In the genomic region with DNA sequence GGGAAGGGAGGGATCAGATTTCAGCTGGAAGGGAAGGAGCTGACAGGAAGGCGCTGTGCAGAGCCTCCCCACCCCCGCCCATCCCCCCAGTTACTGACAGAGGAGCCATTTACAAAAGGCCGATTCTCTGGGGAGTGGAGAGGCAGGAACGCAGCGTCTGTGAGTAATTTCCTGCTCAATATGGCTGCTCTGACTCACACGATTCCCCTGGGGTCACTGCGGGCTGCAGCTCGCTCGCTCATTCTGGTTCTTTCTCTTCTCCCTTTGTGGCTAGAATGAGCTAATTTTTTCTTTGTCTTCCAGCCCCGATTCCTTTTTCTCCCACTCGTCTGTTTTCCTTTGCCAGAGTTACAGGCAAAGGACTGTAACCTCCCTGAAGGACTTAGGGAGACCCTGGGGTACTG, we compare ENCODE assay signal across 8 cellular contexts. TPM values are rescaled to one million over a fixed set of nuclear protein-coding genes. Genes with fewer than 3 reads are reported as not detected.
DNase-seq lines count a peak whose midpoint lies in the region; ATAC-seq and TF ChIP-seq lines count a peak whose summit lies in the region.

No MANE protein-coding gene starts in this region.

- H3F3A ChIP-seq in DOHH2 (ENCODE audit: control insufficient read depth, insufficient read depth) = peaks cover 14% of the 10 kb centered on the region
- H3F3A ChIP-seq in MM.1S (ENCODE audit: insufficient read depth, low read length) = peaks cover 11% of the 10 kb centered on the region

- H4K20me1 ChIP-seq in DOHH2 (ENCODE audit: control insufficient read depth, insufficient read depth, low read depth, low read length) = no peaks in the 10 kb centered on the region
- no peaks in the 10 kb centered on the region for H4K20me1 ChIP-seq in MM.1S (ENCODE audit: insufficient read depth, low read length)

- peak; percentile 60 to 84 for TF ChIP-seq POLR2A in thyroid gland (IDR thresholded peaks at IDR 0.05)

- H3K36me3 ChIP-seq in DOHH2 (ENCODE audit: control insufficient read depth, low read length) (peaks cover 45% of the 10 kb centered on the region), H7 (replicated peaks; ENCODE audit: control insufficient read depth, insufficient read depth, low read length) (peaks cover 15% of the 10 kb centered on the region), MM.1S (replicated peaks; ENCODE audit: insufficient read depth, low read length) (no peaks in the 10 kb centered on the region), thyroid gland (peaks cover 20 to 24% of the 10 kb centered on the region in 2 donors)

- no peaks in the 10 kb centered on the region for H3K9me2 ChIP-seq in DOHH2 (replicated peaks; ENCODE audit: control insufficient read depth, low read length)
- no peaks in the 10 kb centered on the region for H3K9me2 ChIP-seq in MM.1S (replicated peaks; ENCODE audit: insufficient read depth, low read length)

- 1% methylated on average over 11 of the region's 11 CpGs for WGBS in thyroid gland, 2 donors

- no peaks in the 10 kb centered on the region for H3K36me3 Mint-ChIP-seq in activated naive CD8-positive, alpha-beta T cell
- H3K36me3 Mint-ChIP-seq in osteocyte (ENCODE audit: unreplicated experiment) = peaks cover 9% of the 10 kb centered on the region

- H3K9me3 Mint-ChIP-seq in activated naive CD8-positive, alpha-beta T cell (ENCODE audit: low read depth) = no peaks in the 10 kb centered on the region
- H3K9me3 Mint-ChIP-seq in osteocyte (ENCODE audit: unreplicated experiment) = no peaks in the 10 kb centered on the region

- no peaks in the 10 kb centered on the region for H3K27me3 ChIP-seq in DOHH2 (ENCODE audit: control insufficient read depth, low read length)
- H3K27me3 ChIP-seq in H7 (ENCODE audit: control insufficient read depth, insufficient read depth, low read length) = no peaks in the 10 kb centered on the region
- H3K27me3 ChIP-seq in MM.1S (replicated peaks; ENCODE audit: insufficient read depth, low read length) = no peaks in the 10 kb centered on the region
- no peaks in the 10 kb centered on the region for H3K27me3 ChIP-seq in thyroid gland

- H3K79me2 ChIP-seq in DOHH2 (ENCODE audit: control insufficient read depth, low read length) (peaks cover 14% of the 10 kb centered on the region), MM.1S (ENCODE audit: low read length) (peaks cover 21% of the 10 kb centered on the region)

- H3K4me1 ChIP-seq in DOHH2 (ENCODE audit: control insufficient read depth, low read length) (peaks cover 49% of the 10 kb centered on the region), MM.1S (ENCODE audit: low read length) (peaks cover 14% of the 10 kb centered on the region), thyroid gland (peaks cover 48 to 78% of the 10 kb centered on the region in 2 donors)

- DNase-seq in H7 (peak; percentile 94), MM.1S (peak; percentile 68), head of caudate nucleus (peak; percentile 72 to 97 (median 88)), osteocyte (ENCODE audit: extremely low spot score, unreplicated experiment) (peak; percentile 97), thyroid gland (peak; percentile 92 to 95)

- H3K4me1 Mint-ChIP-seq in activated naive CD8-positive, alpha-beta T cell (ENCODE audit: low read depth) = peaks cover 30% of the 10 kb centered on the region
- H3K4me1 Mint-ChIP-seq in osteocyte (ENCODE audit: unreplicated experiment) = peaks cover 70% of the 10 kb centered on the region

- H3K27me3 Mint-ChIP-seq in activated naive CD8-positive, alpha-beta T cell = no peaks in the 10 kb centered on the region
- H3K27me3 Mint-ChIP-seq in osteocyte (ENCODE audit: unreplicated experiment) = no peaks in the 10 kb centered on the region

- ATAC-seq in SK-N-SH treated with all-trans-retinoic acid at 6 μM for 48 hours = peak; percentile 80

- H3K27ac Mint-ChIP-seq in activated naive CD8-positive, alpha-beta T cell = peak overlapping the region; percentile 97
- H3K27ac Mint-ChIP-seq in osteocyte (ENCODE audit: unreplicated experiment) = peak overlapping the region; percentile 100

- no peaks in the 10 kb centered on the region for H3K9me3 ChIP-seq in DOHH2 (ENCODE audit: control insufficient read depth, insufficient read depth, low read length)
- no peaks in the 10 kb centered on the region for H3K9me3 ChIP-seq in MM.1S (replicated peaks; ENCODE audit: insufficient read depth, low read length)
- no peaks in the 10 kb centered on the region for H3K9me3 ChIP-seq in thyroid gland

- no peak for TF ChIP-seq CTCF in DOHH2 (IDR thresholded peaks at IDR 0.05; ENCODE audit: low read depth, low read length, poor library complexity, severe bottlenecking)
- no peak for TF ChIP-seq CTCF in MM.1S (IDR thresholded peaks at IDR 0.05; ENCODE audit: low read length)
- no peak for TF ChIP-seq CTCF in osteocyte (IDR thresholded peaks at IDR 0.05)
- TF ChIP-seq CTCF in thyroid gland (IDR thresholded peaks at IDR 0.05) = no peak

- peak overlapping the region; percentile 78 for H3K4me2 ChIP-seq in DOHH2 (ENCODE audit: low read length)
- peak overlapping the region; percentile 93 for H3K4me2 ChIP-seq in MM.1S (ENCODE audit: low read depth, low read length)

- H2AFZ ChIP-seq in MM.1S (ENCODE audit: low read length) = peak overlapping the region; percentile 52

- peak overlapping the region; percentile 99 for H3K27ac ChIP-seq in DOHH2 (ENCODE audit: low read depth, low read length)
- peak overlapping the region; percentile 74 for H3K27ac ChIP-seq in MM.1S (ENCODE audit: low read length)
- peak overlapping the region; percentile 98 to 100 (median 100) for H3K27ac ChIP-seq in thyroid gland

- H3K4me3 ChIP-seq in DOHH2 (ENCODE audit: low read length) (peak overlapping the region; percentile 73), H7 (ENCODE audit: insufficient read depth, low read depth, low read length) (peak overlapping the region; percentile 33), MM.1S (ENCODE audit: low read length) (peak overlapping the region; percentile 60), thyroid gland (replicated peaks in 1 of 3) (peak overlapping the region; percentile 2 to 36 (median 28))

- peak overlapping the region; percentile 92 for H3K4me3 Mint-ChIP-seq in activated naive CD8-positive, alpha-beta T cell
- H3K4me3 Mint-ChIP-seq in osteocyte (ENCODE audit: unreplicated experiment) = peak overlapping the region; percentile 74

- H3K9ac ChIP-seq in MM.1S (ENCODE audit: low read length) = peak overlapping the region; percentile 91

- intact Hi-C loops in head of caudate nucleus (cut with DNase I) (loop anchor here (2.0 to 10.0 kb wide), 3 partner anchors 427 to 645 kb away; no protein-coding TSS in a partner anchor), thyroid gland (cut with DNase I) (loop anchor here (5.0 kb wide), 2 partner anchors 37 to 472 kb away; partner anchors contain the start of gene IER5L)

TF ChIP-seq in SK-N-SH treated with all-trans-retinoic acid at 6 μM for 48 hours, 23 proteins besides CTCF, POLR2A, EP300 and RAD21 (continues in another document):
- TF ChIP-seq SNAI2 (CRISPR knock-in tag; IDR thresholded peaks at IDR 0.05) (0 out of 2 replicates have a peak, but pooled peaks have one; percentile 33), ISL1 (CRISPR knock-in tag; IDR thresholded peaks at IDR 0.05) (0 out of 2 replicates have a peak, but pooled peaks have one; percentile 6), ESRRG (CRISPR knock-in tag; IDR thresholded peaks at IDR 0.05) (no peak), ZFP3 (CRISPR knock-in tag; IDR thresholded peaks at IDR 0.05) (no peak), TSHZ2 (CRISPR knock-in tag; IDR thresholded peaks at IDR 0.05) (no peak)

RNA-seq across cellular contexts. Expression of gene PTPA, which starts 28.8 kb away (rescaled TPM):
- total RNA-seq in H7 (2014; rRNA removed; shearing (Covaris generic)) = 160 and 166 TPM in 2 replicates
- total RNA-seq in osteocyte (140 and 150 TPM in 2 replicates), thyroid gland (100 to 1,000 TPM in 2 of 4 donors, 10 to 100 TPM in 2; 45.0 to 117 (median 89.5) TPM)

RNA-seq across cellular contexts. Expression of gene CRAT, which starts 29.4 kb away (rescaled TPM):
- 13.6 and 14.9 TPM in 2 replicates for total RNA-seq in H7 (2014; rRNA removed; shearing (Covaris generic))
- total RNA-seq in osteocyte = 55.1 and 55.5 TPM in 2 replicates
- total RNA-seq in thyroid gland = 10 to 100 TPM; 44.0 to 59.0 (median 54.1) TPM

RNA-seq across cellular contexts. Expression of gene IER5L, which starts 38.1 kb away (rescaled TPM):
- 11.1 and 13.3 TPM in 2 replicates for total RNA-seq in H7 (2014; rRNA removed; shearing (Covaris generic))
- 60.8 and 63.0 TPM in 2 replicates for total RNA-seq in osteocyte
- total RNA-seq in thyroid gland = 10 to 100 TPM in 3 of 4 donors, 1 to 10 TPM in 1; 7.8 to 20.2 (median 12.6) TPM

RNA-seq across cellular contexts. Expression of gene DOLPP1, which starts 59.1 kb away (rescaled TPM):
- 41.3 and 42.5 TPM in 2 replicates for total RNA-seq in H7 (2014; rRNA removed; shearing (Covaris generic))
- total RNA-seq in osteocyte (13.3 and 19.3 TPM in 2 replicates), thyroid gland (10 to 100 TPM in 1 of 4 donors, 1 to 10 TPM in 3; 6.0 to 10.9 (median 8.3) TPM)

Comparison
In these comparisons a context has a peak if more than half of its experiments do, and no peak if none do; other contexts are left out.
1. Peak in every context shown above with its lines: DNase-seq, ATAC-seq, H3K4me3 ChIP-seq and H3K27ac ChIP-seq.